Comparison of ENCODE assay signal across 8 cellular contexts in the genomic region with DNA sequence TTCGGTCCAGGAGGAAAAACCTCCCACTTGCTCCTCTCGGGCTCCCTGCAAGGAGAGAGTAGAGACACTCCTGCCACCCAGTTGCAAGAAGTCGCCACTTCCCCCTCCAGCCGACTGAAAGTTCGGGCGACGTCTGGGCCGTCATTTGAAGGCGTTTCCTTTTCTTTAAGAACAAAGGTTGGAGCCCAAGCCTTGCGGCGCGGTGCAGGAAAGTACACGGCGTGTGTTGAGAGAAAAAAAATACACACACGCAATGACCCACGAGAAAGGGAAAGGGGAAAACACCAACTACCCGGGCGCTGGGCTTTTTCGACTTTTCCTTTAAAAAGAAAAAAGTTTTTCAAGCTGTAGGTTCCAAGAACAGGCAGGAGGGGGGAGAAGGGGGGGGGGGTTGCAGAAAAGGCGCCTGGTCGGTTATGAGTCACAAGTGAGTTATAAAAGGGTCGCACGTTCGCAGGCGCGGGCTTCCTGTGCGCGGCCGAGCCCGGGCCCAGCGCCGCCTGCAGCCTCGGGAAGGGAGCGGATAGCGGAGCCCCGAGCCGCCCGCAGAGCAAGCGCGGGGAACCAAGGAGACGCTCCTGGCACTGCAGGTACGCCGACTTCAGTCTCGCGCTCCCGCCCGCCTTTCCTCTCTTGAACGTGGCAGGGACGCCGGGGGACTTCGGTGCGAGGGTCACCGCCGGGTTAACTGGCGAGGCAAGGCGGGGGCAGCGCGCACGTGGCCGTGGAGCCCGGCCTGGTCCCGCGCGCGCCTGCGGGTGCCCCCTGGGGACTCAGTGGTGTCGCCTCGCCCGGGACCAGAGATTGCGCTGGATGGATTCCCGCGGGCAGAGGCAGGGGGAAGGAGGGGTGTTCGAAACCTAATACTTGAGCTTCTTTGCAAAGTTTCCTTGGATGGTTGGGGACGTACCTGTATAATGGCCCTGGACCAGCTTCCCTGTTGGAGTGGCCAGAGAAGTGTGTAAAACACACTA. TPM values are rescaled to one million over a fixed set of nuclear protein-coding genes. Genes with fewer than 3 reads are reported as not detected.
DNase-seq lines count a peak whose midpoint lies in the region; ATAC-seq lines count a peak whose summit lies in the region.

No MANE protein-coding gene starts in this region.

- H3K4me3 Mint-ChIP-seq in activated CD4-positive, alpha-beta T cell treated with anti-CD3 and anti-CD28 coated beads, Interleukin-2, amount 10 ng/mL, durations not matched to agents 24 days and 14 days, result peak overlapping the region; percentile 90

- peaks cover 2% of the 10 kb centered on the region for H3K27me3 Mint-ChIP-seq in activated CD4-positive, alpha-beta T cell treated with anti-CD3 and anti-CD28 coated beads, Interleukin-2, amount 10 ng/mL, durations not matched to agents 24 days and 14 days

- H3K36me3 Mint-ChIP-seq in activated CD4-positive, alpha-beta T cell treated with anti-CD3 and anti-CD28 coated beads, Interleukin-2, amount 10 ng/mL, durations not matched to agents 24 days and 14 days (ENCODE audit: low read depth), result peaks cover 55% of the 10 kb centered on the region

- no CpG with 5 or more reads among the region's 74 CpGs for WGBS in mesendoderm (ENCODE audit: extremely low coverage, insufficient coverage, low lambda C conversion rate)

- peak overlapping the region; percentile 68 for H4K8ac ChIP-seq in mesendoderm (ENCODE audit: low read depth, low read length)

- H3K27ac Mint-ChIP-seq in activated CD4-positive, alpha-beta T cell treated with anti-CD3 and anti-CD28 coated beads, Interleukin-2, amount 10 ng/mL, durations not matched to agents 24 days and 14 days, result peak overlapping the region; percentile 99

- peak overlapping the region; percentile 93 for H3K56ac ChIP-seq in mesendoderm (ENCODE audit: low read length)

- H3K4me1 ChIP-seq in duodenal mucosa (ENCODE audit: control insufficient read depth in 1 of 2, insufficient read depth in 2 of 2, low read length in 2 of 2), result peaks cover 16 to 24% of the 10 kb centered on the region in 2 donors
- no peaks in the 10 kb centered on the region for H3K4me1 ChIP-seq in mesendoderm (ENCODE audit: control insufficient read depth, low read depth, low read length)

- peak; percentile 40 for ATAC-seq in GM21825 (IDR thresholded peaks at IDR 0.05; ENCODE audit: unreplicated experiment)

- peak; percentile 87 for DNase-seq in EL
- peak; percentile 60 for DNase-seq in LoVo (ENCODE audit: low spot score)
- peak; percentile 92 for DNase-seq in activated CD4-positive, alpha-beta T cell treated with anti-CD3 and anti-CD28 coated beads, Interleukin-2, amount 10 ng/mL, durations not matched to agents 24 days and 14 days
- DNase-seq in mesendoderm, result peak; percentile 77
- DNase-seq in stimulated activated CD8-positive, alpha-beta memory T cell treated with anti-CD3 and anti-CD28 coated beads, Interleukin-15, amount 100 ng/mL, for 48 hours (ENCODE audit: low read depth in 2 of 2), result peak; percentile 73 to 76
- no peak for DNase-seq in NCI-H2081 (lab: John Stamatoyannopoulos, UW)

- H3K79me1 ChIP-seq in mesendoderm (ENCODE audit: low read length), result no peaks in the 10 kb centered on the region

- peak overlapping the region; percentile 79 for H3K4me2 ChIP-seq in mesendoderm (ENCODE audit: low read length)

- H3K9me3 Mint-ChIP-seq in activated CD4-positive, alpha-beta T cell treated with anti-CD3 and anti-CD28 coated beads, Interleukin-2, amount 10 ng/mL, durations not matched to agents 24 days and 14 days, result peaks cover 8% of the 10 kb centered on the region

- no peaks in the 10 kb centered on the region for H3K9me3 ChIP-seq in duodenal mucosa (ENCODE audit: control insufficient read depth in 1 of 2, low read length in 2 of 2)

- peaks cover 54% of the 10 kb centered on the region for H3K4me1 Mint-ChIP-seq in activated CD4-positive, alpha-beta T cell treated with anti-CD3 and anti-CD28 coated beads, Interleukin-2, amount 10 ng/mL, durations not matched to agents 24 days and 14 days

- no peak overlapping the region for H4K5ac ChIP-seq in mesendoderm (ENCODE audit: low read length)

- no peak overlapping the region for H2BK15ac ChIP-seq in mesendoderm (replicated peaks; ENCODE audit: low read depth)

- no peaks in the 10 kb centered on the region for H3K27me3 ChIP-seq in duodenal mucosa (ENCODE audit: control insufficient read depth in 1 of 2, insufficient read depth in 2 of 2, low read length in 2 of 2)
- H3K27me3 ChIP-seq in mesendoderm (ENCODE audit: insufficient read depth, low read length, poor library complexity), result no peaks in the 10 kb centered on the region

- H2BK5ac ChIP-seq in mesendoderm (ENCODE audit: low read length), result no peak overlapping the region

- H3K18ac ChIP-seq in mesendoderm (ENCODE audit: low read length), result peak overlapping the region; percentile 46

- H3K9ac ChIP-seq in duodenal mucosa (ENCODE audit: low read depth in 1 of 2, low read length in 2 of 2), result peak overlapping the region; percentile 59 to 70
- H3K9ac ChIP-seq in mesendoderm (ENCODE audit: low read length), result peak overlapping the region; percentile 64

- H3K27ac ChIP-seq in duodenal mucosa (ENCODE audit: low read depth, low read length) (peak overlapping the region; percentile 48), mesendoderm (ENCODE audit: low read depth, low read length) (no peak overlapping the region)

- peak overlapping the region; percentile 44 for H3K4ac ChIP-seq in mesendoderm (ENCODE audit: low read depth, low read length)

- H2BK120ac ChIP-seq in mesendoderm (ENCODE audit: low read depth, low read length), result no peak overlapping the region

- no peak overlapping the region for H3K23ac ChIP-seq in mesendoderm (ENCODE audit: low read length)

- H3K79me2 ChIP-seq in mesendoderm (ENCODE audit: control insufficient read depth, insufficient read depth, low read length), result no peaks in the 10 kb centered on the region

- H3K4me3 ChIP-seq in duodenal mucosa (ENCODE audit: low read depth in 1 of 2, low read length in 2 of 2), result peak overlapping the region; percentile 71 to 81
- peak overlapping the region; percentile 28 for H3K4me3 ChIP-seq in mesendoderm (ENCODE audit: low read length)

- H3K36me3 ChIP-seq in duodenal mucosa (ENCODE audit: control insufficient read depth in 1 of 2, insufficient read depth in 2 of 2, low read length in 2 of 2) (no peaks in the 10 kb centered on the region), mesendoderm (ENCODE audit: control insufficient read depth, insufficient read depth, low read length) (no peaks in the 10 kb centered on the region)

- H2AK5ac ChIP-seq in mesendoderm (ENCODE audit: low read length), result no peak overlapping the region

- intact Hi-C loops in activated CD4-positive, alpha-beta T cell treated with anti-CD3 and anti-CD28 coated beads, Interleukin-2, amount 10 ng/mL, durations not matched to agents 24 days and 14 days (cut with micrococcal nuclease), result loop anchor here (1.0 to 2.0 kb wide), 8 partner anchors 17 to 166 kb away; no protein-coding TSS in a partner anchor

RNA-seq across cellular contexts. Expression of a gene that starts 45.3 kb away (rescaled TPM):
- total RNA-seq in activated CD4-positive, alpha-beta T cell treated with anti-CD3 and anti-CD28 coated beads, Interleukin-2, amount 10 ng/mL, durations not matched to agents 24 days and 14 days, result 63.2 and 66.0 TPM in 2 replicates
- polyA plus RNA-seq in mesendoderm (2013, experiment 1 of 2), result 64.6 TPM
- polyA plus RNA-seq in mesendoderm (2013, experiment 2 of 2), result 62.7 TPM

Comparison
In these comparisons a context has a peak if more than half of its experiments do, and no peak if none do; other contexts are left out.
1. DNase-seq: peak in EL (single experiment), LoVo (single experiment), activated CD4-positive, alpha-beta T cell treated with anti-CD3 and anti-CD28 coated beads, Interleukin-2, amount 10 ng/mL, durations not matched to agents 24 days and 14 days (single experiment), mesendoderm (single experiment) and stimulated activated CD8-positive, alpha-beta memory T cell treated with anti-CD3 and anti-CD28 coated beads, Interleukin-15, amount 100 ng/mL, for 48 hours (2 of 2); none in NCI-H2081 (0 of 2).